Comparison of ENCODE assay signal across 36 cellular contexts in genomic region chr4:74900862-74901261, GRCh38. TPM values are rescaled to one million over a fixed set of nuclear protein-coding genes. Genes with fewer than 3 reads are reported as not detected.
DNase-seq lines count a peak whose midpoint lies in the region; ATAC-seq and TF ChIP-seq lines count a peak whose summit lies in the region.
"Had no signal": no experiment of that assay in that cellular context is flagged by ENCODE, and none has a peak within 500 bp of the region (broad histone marks: within the 10 kb centered on the region; RNA-seq: fewer than 3 reads in every experiment).

No MANE protein-coding gene starts in this region.

- TF ChIP-seq EP300 in transverse colon (IDR thresholded peaks at IDR 0.05; ENCODE audit: low read depth): no peak

- H3K27ac Mint-ChIP-seq in GM23338: no peak overlapping the region
- H3K27ac Mint-ChIP-seq: B cell; CD14-positive monocyte; CD4-positive, alpha-beta memory T cell; CD4-positive, alpha-beta T cell; CD4-positive, CD25-positive, alpha-beta regulatory T cell; CD8-positive, alpha-beta memory T cell; CD8-positive, alpha-beta T cell had no signal

- H3K4me3 Mint-ChIP-seq in GM23338: no peak overlapping the region
- H3K4me3 Mint-ChIP-seq: B cell; CD14-positive monocyte; CD4-positive, alpha-beta memory T cell; CD4-positive, alpha-beta T cell; CD4-positive, CD25-positive, alpha-beta regulatory T cell; CD8-positive, alpha-beta memory T cell; CD8-positive, alpha-beta T cell had no signal

- POLR2A ChIA-PET in HEK293 (lab: Yijun Ruan, JAX): no interaction called here

- H3F3A ChIP-seq in GM23338 (replicated peaks; ENCODE audit: low read depth): no peaks in the 10 kb centered on the region

- no peaks in the 10 kb centered on the region for H3K36me3 Mint-ChIP-seq in GM23338 (ENCODE audit: low read depth)
- H3K36me3 Mint-ChIP-seq: CD14-positive monocyte; CD4-positive, alpha-beta memory T cell; CD4-positive, CD25-positive, alpha-beta regulatory T cell; CD8-positive, alpha-beta memory T cell; CD8-positive, alpha-beta T cell had no signal

- H3K27ac ChIP-seq in GM23338 (ENCODE audit: low read depth) (no peak overlapping the region), HEK293 (ENCODE audit: extremely low read depth, low read depth, low read length) (no peak overlapping the region), transverse colon (no peak overlapping the region)
- H3K27ac ChIP-seq: 22Rv1; A549; BLaER1; BLaER1 treated with 17β-estradiol and CSF1 and Interleukin-3, amounts not matched to agents 10 nM and 100 nM; C4-2B had no signal

- no peaks in the 10 kb centered on the region for H3K36me3 ChIP-seq in GM23338 (ENCODE audit: insufficient read depth)
- H3K36me3 ChIP-seq in HEK293 (ENCODE audit: control insufficient read depth in 2 of 2, insufficient read depth in 1 of 2, low read length in 2 of 2): no peaks in the 10 kb centered on the region
- H3K36me3 ChIP-seq in transverse colon: no peaks in the 10 kb centered on the region
- H3K36me3 ChIP-seq: BE2C; BLaER1; BLaER1 treated with 17β-estradiol and CSF1 and Interleukin-3, amounts not matched to agents 10 nM and 100 nM had no signal

- CTCF ChIA-PET in HEK293 (lab: Yijun Ruan, JAX): no interaction called here

- H3K27me3 ChIP-seq in GM23338 (ENCODE audit: insufficient read depth) (no peaks in the 10 kb centered on the region), transverse colon (no peaks in the 10 kb centered on the region)
- H3K27me3 ChIP-seq: BE2C; BLaER1; BLaER1 treated with 17β-estradiol and CSF1 and Interleukin-3, amounts not matched to agents 10 nM and 100 nM had no signal

- in situ Hi-C loops in transverse colon (cut with MboI; ENCODE audit: low pct_ligation_motif_present in 1 of 4, low pct_unique_long_range_greater_than_20kb in 1 of 4, low sequenced_read_pairs in 3 of 4): loop anchor here in 1 of 4 donors (25.0 kb wide), 1 partner anchor 561 kb away; no protein-coding TSS in a partner anchor

- DNase-seq in NCI-H82 (lab: John Stamatoyannopoulos, UW) (peak; percentile 30), NCI-H82 treated with DMSO at 0.1 percent for 48 hours (lab: John Stamatoyannopoulos, UW; ENCODE audit: unreplicated experiment) (no peak), GM23338 (ENCODE audit: low spot score) (no peak), amniotic epithelial cell (ENCODE audit: low read depth) (peak; percentile 21), transverse colon (no peak), retina (no peak), SIG-M5 (lab: John Stamatoyannopoulos, UW) (no peak)
- DNase-seq: 8988T; ACHN; AML-193; BE2C; C1 segment of cervical spinal cord; Caco-2; Calu3; CD4-positive, alpha-beta memory T cell; CD4-positive, alpha-beta T cell; CD4-positive, CD25-positive, alpha-beta regulatory T cell; CD8-positive, alpha-beta memory T cell; CD8-positive, alpha-beta T cell; COR-L47; DMS 273 treated with DMSO at 0.1 percent for 48 hours; DMS153; DMS53; DMS79; DMS79 treated with DMSO at 0.1 percent for 48 hours; DND-41; EL had no signal

- no peaks in the 10 kb centered on the region for H3K9me3 Mint-ChIP-seq in GM23338
- H3K9me3 Mint-ChIP-seq: CD14-positive monocyte; CD4-positive, alpha-beta memory T cell; CD4-positive, alpha-beta T cell; CD8-positive, alpha-beta memory T cell; CD8-positive, alpha-beta T cell had no signal

- no peaks in the 10 kb centered on the region for H4K20me1 ChIP-seq in GM23338 (replicated peaks; ENCODE audit: insufficient read depth)
- H4K20me1 ChIP-seq: BLaER1; BLaER1 treated with 17β-estradiol and CSF1 and Interleukin-3, amounts not matched to agents 10 nM and 100 nM had no signal

- no peaks in the 10 kb centered on the region for H3K27me3 Mint-ChIP-seq in GM23338 (ENCODE audit: insufficient read depth, low read depth, poor library complexity)
- H3K27me3 Mint-ChIP-seq: B cell; CD4-positive, CD25-positive, alpha-beta regulatory T cell; CD8-positive, alpha-beta memory T cell had no signal

- TF ChIP-seq POLR2A in transverse colon (IDR thresholded peaks at IDR 0.05): no peak

- WGBS in transverse colon (ENCODE audit: low coverage in 1 of 2), 2 donors: 70 to 86% methylated on average over 2 of the region's 2 CpGs

- TF ChIP-seq CTCF in GM23338 (conservative IDR thresholded peaks at IDR 0.05; ENCODE audit: low read depth in 2 of 2) (no peak), HEK293 (tag by site-specific recombination; IDR thresholded peaks at IDR 0.05) (no peak), transverse colon (IDR thresholded peaks at IDR 0.05) (no peak)

- H3K4me1 ChIP-seq in GM23338 (ENCODE audit: insufficient read depth) (no peaks in the 10 kb centered on the region), HEK293 (ENCODE audit: control insufficient read depth, insufficient read depth, low read length) (no peaks in the 10 kb centered on the region), transverse colon (no peaks in the 10 kb centered on the region)
- H3K4me1 ChIP-seq: A549, BE2C, BLaER1, Caco-2 had no signal

- 0 out of 2 replicates have a peak overlapping the region, but pooled peaks have one; percentile 2 for H2AFZ ChIP-seq in GM23338

- no peak overlapping the region for H3K4me2 ChIP-seq in GM23338
- H3K4me2 ChIP-seq: A549; BLaER1; BLaER1 treated with 17β-estradiol and CSF1 and Interleukin-3, amounts not matched to agents 10 nM and 100 nM had no signal

- no peak for ATAC-seq in GM23338
- ATAC-seq: A549; CD8-positive, alpha-beta T cell had no signal

- H3K4me1 Mint-ChIP-seq in GM23338: no peaks in the 10 kb centered on the region
- H3K4me1 Mint-ChIP-seq: B cell; CD14-positive monocyte; CD4-positive, alpha-beta memory T cell; CD4-positive, CD25-positive, alpha-beta regulatory T cell; CD8-positive, alpha-beta memory T cell had no signal

- intact Hi-C loops in transverse colon (cut with DNase I; ENCODE audit: low total_unique reads): no loop called here

- H3K9me3 ChIP-seq in HEK293 (ENCODE audit: control insufficient read depth, insufficient read depth, low read depth, low read length): no peaks in the 10 kb centered on the region
- H3K9me3 ChIP-seq in transverse colon: no peaks in the 10 kb centered on the region
- H3K9me3 ChIP-seq: A549; BE2C; BLaER1; BLaER1 treated with 17β-estradiol and CSF1 and Interleukin-3, amounts not matched to agents 10 nM and 100 nM; Caco-2 had no signal

- H3K9me2 ChIP-seq in GM23338 (ENCODE audit: insufficient read depth): peaks cover 6% of the 10 kb centered on the region

- no peaks in the 10 kb centered on the region for H3K79me2 ChIP-seq in GM23338 (replicated peaks; ENCODE audit: insufficient read depth)

- H3K4me3 ChIP-seq in GM23338 (no peak overlapping the region), HEK293 (ENCODE audit: low read depth, low read length) (no peak overlapping the region), transverse colon (no peak overlapping the region)
- H3K4me3 ChIP-seq: A549; BLaER1; BLaER1 treated with 17β-estradiol and CSF1 and Interleukin-3, amounts not matched to agents 10 nM and 100 nM had no signal

TF ChIP-seq in GM23338, 12 proteins besides CTCF, POLR2A, EP300 and RAD21 (continues in another document):
- TF ChIP-seq EZH2 (IDR thresholded peaks at IDR 0.05; ENCODE audit: low read depth, unreplicated experiment): no peak

TF ChIP-seq in HEK293, 187 proteins besides CTCF, POLR2A, EP300 and RAD21 (continues in another document):
- TF ChIP-seq TCF7L2 (IDR thresholded peaks at IDR 0.05; ENCODE audit: borderline replicate concordance, low read depth, low read length) (no peak), ZFP37 (tag by site-specific recombination; IDR thresholded peaks at IDR 0.05) (0 out of 2 replicates have a peak, but pooled peaks have one; percentile 39), ZNF600 (tag by site-specific recombination; IDR thresholded peaks at IDR 0.05) (no peak), ZNF184 (tag by site-specific recombination; IDR thresholded peaks at IDR 0.05) (no peak), ZNF580 (tag by site-specific recombination; IDR thresholded peaks at IDR 0.05) (no peak), ELK4 (IDR thresholded peaks at IDR 0.05; ENCODE audit: borderline replicate concordance, low read depth, low read length) (no peak), SETDB1 (IDR thresholded peaks at IDR 0.05; ENCODE audit: insufficient read length, low read length) (no peak), PRDM4 (tag by site-specific recombination; IDR thresholded peaks at IDR 0.05) (no peak), ZNF155 (tag by site-specific recombination; IDR thresholded peaks at IDR 0.05) (no peak), ZNF747 (tag by site-specific recombination; IDR thresholded peaks at IDR 0.05) (no peak), ZNF529 (tag by site-specific recombination; IDR thresholded peaks at IDR 0.05; ENCODE audit: insufficient replicate concordance) (no peak)

RNA-seq across cellular contexts. Expression of gene PARM1, which starts 32.1 kb away (rescaled TPM):
- 9.4 and 10.4 TPM in 2 replicates for total RNA-seq in GM23338 (2014; rRNA removed; shearing (Covaris generic))
- polyA plus RNA-seq in GM23338 (2016; fragmentation: Nextera tagmentation; extraction: Ambion mirVana): 4.3 and 4.9 TPM in 2 replicates
- total RNA-seq in transverse colon: 100 to 1,000 TPM in 3 of 4 donors, 10 to 100 TPM in 1; 61.7 to 183 (median 120) TPM
- total RNA-seq: A172; CD4-positive, alpha-beta memory T cell; CD8-positive, alpha-beta memory T cell; CD8-positive, alpha-beta T cell had no signal
- polyA plus RNA-seq: CD8-positive, alpha-beta memory T cell had no signal

Comparison
In these comparisons a context has a peak if more than half of its experiments do, and no peak if none do; other contexts are left out.
1. DNase-seq: peak in NCI-H82 (single experiment) and amniotic epithelial cell (single experiment); none in NCI-H82 treated with DMSO at 0.1 percent for 48 hours (single experiment), GM23338 (single experiment), transverse colon (single experiment), retina (single experiment) and SIG-M5 (single experiment).